28 cellular contexts compared by ENCODE assay signal in genomic region chr15:49934487-49934886, GRCh38.
A peak's percentile ranks its signal among the peaks of the same experiment; 100 is the strongest.
DNase-seq lines count a peak whose midpoint lies in the region; ATAC-seq, FAIRE-seq and TF ChIP-seq lines count a peak whose summit lies in the region.
"Had no signal": no experiment of that assay in that cellular context is flagged by ENCODE, and none has a peak within 500 bp of the region (broad histone marks: within the 10 kb centered on the region; RNA-seq: fewer than 3 reads in every experiment).

No MANE protein-coding gene starts in this region.

- BruUV-seq in IMR-90 (replicated peaks; lab: Mats Ljungman, UMichigan) = no TSS peak
- no TSS peak for BruUV-seq in K562 (replicated peaks; lab: Mats Ljungman, UMichigan)

- H3K27ac ChIP-seq in heart left ventricle (no peak overlapping the region), IMR-90 (ENCODE audit: insufficient read depth, low read length) (no peak overlapping the region), K562 (ENCODE audit: extremely low read depth, low read depth, low read length) (no peak overlapping the region), osteoblast (ENCODE audit: low read depth, low read length) (no peak overlapping the region), lower lobe of right lung (no peak overlapping the region), prostate gland (no peak overlapping the region)
- H3K27ac ChIP-seq: BLaER1 had no signal

- no peak overlapping the region for H2BK15ac ChIP-seq in IMR-90 (ENCODE audit: low read depth, low read length)

- CTCF ChIA-PET in IMR-90 (lab: Yijun Ruan, JAX) = no interaction called here
- CTCF ChIA-PET in K562 (lab: Yijun Ruan, JAX; ENCODE audit: low intra/inter-chr PET ratio) = no interaction called here

- H2AFZ ChIP-seq in IMR-90 (replicated peaks; ENCODE audit: low read length, poor library complexity) = no peak overlapping the region
- no peak overlapping the region for H2AFZ ChIP-seq in K562 (ENCODE audit: low read depth, low read length)
- H2AFZ ChIP-seq in osteoblast (ENCODE audit: low read length) = peak overlapping the region; percentile 21

- no peak overlapping the region for H3K4me2 ChIP-seq in IMR-90 (ENCODE audit: low read depth, low read length)
- no peak overlapping the region for H3K4me2 ChIP-seq in K562 (ENCODE audit: insufficient read depth, low read length)
- no peak overlapping the region for H3K4me2 ChIP-seq in osteoblast (ENCODE audit: insufficient read depth, low read length)
- H3K4me2 ChIP-seq: BLaER1 had no signal

- no peak overlapping the region for H4K5ac ChIP-seq in IMR-90 (ENCODE audit: low read depth, low read length)

- in situ Hi-C loops in IMR-90 (cut with MboI; ENCODE audit: low sequenced_read_pairs) (no loop called here), K562 (cut with MboI) (no loop called here)

- H4K91ac ChIP-seq in IMR-90 (ENCODE audit: insufficient read depth, low read depth, low read length) = no peak overlapping the region

- no peak overlapping the region for H3K4ac ChIP-seq in IMR-90 (ENCODE audit: low read depth, low read length)

- H3K4me1 ChIP-seq in heart left ventricle (peaks cover 0 to 14% (median 0%) of the 10 kb centered on the region in 12 donors), IMR-90 (ENCODE audit: control insufficient read depth, insufficient read depth, low read length) (no peaks in the 10 kb centered on the region), K562 (replicated peaks in 1 of 2; ENCODE audit: control insufficient read depth in 2 of 2, insufficient read depth in 2 of 2, low read length in 2 of 2) (no peaks in the 10 kb centered on the region), osteoblast (ENCODE audit: insufficient read depth, low read length) (no peaks in the 10 kb centered on the region), lower lobe of right lung (no peaks in the 10 kb centered on the region), prostate gland (replicated peaks) (no peaks in the 10 kb centered on the region)
- H3K4me1 ChIP-seq: BE2C, BLaER1 had no signal

- FAIRE-seq in K562 (lab: Jason Lieb, UNC) = no peak
- FAIRE-seq: A204.1, GM12878, GM12892, GM18507 had no signal

- no peak overlapping the region for H2BK5ac ChIP-seq in IMR-90 (ENCODE audit: low read depth, low read length, poor library complexity, severe bottlenecking)

- no peak overlapping the region for H4K8ac ChIP-seq in IMR-90 (ENCODE audit: low read depth in 2 of 2, low read length in 2 of 2)

- no peak for DNase-seq in left ventricle myocardium superior
- no peak for DNase-seq in heart left ventricle
- DNase-seq in IMR-90 = no peak
- DNase-seq in K562 (ENCODE audit: extremely low read depth in 1 of 4, low spot score in 3 of 4) = no peak
- no peak for DNase-seq in osteoblast (ENCODE audit: insufficient read length, low spot score, missing footprints)
- no peak for DNase-seq in lower lobe of right lung
- no peak for DNase-seq in prostate gland (ENCODE audit: low spot score)
- DNase-seq: 8988T; ACHN; BE2C; C1 segment of cervical spinal cord; CD4-positive, alpha-beta memory T cell; CD4-positive, CD25-positive, alpha-beta regulatory T cell; CD8-positive, alpha-beta memory T cell; COR-L47; DMS 273 treated with DMSO at 0.1 percent for 48 hours; DMS153; DMS53; DMS79; DND-41; EL; GDM1 had no signal

- H3K14ac ChIP-seq in IMR-90 (replicated peaks; ENCODE audit: low read depth, low read length) = no peak overlapping the region

- no peak overlapping the region for H3K18ac ChIP-seq in IMR-90 (ENCODE audit: low read depth, low read length)

- dilution Hi-C loops in IMR-90 (cut with HindIII; ENCODE audit: low sequenced_read_pairs, unreplicated experiment) = no loop called here

- TF ChIP-seq POLR2A in heart left ventricle (IDR thresholded peaks at IDR 0.05) (no peak), IMR-90 (IDR thresholded peaks at IDR 0.05; ENCODE audit: low read depth, low read length) (no peak), K562 (conservative IDR thresholded peaks at IDR 0.05) (no peak), prostate gland (IDR thresholded peaks at IDR 0.05) (no peak)

- no peak for TF ChIP-seq RAD21 in IMR-90 (IDR thresholded peaks at IDR 0.05; ENCODE audit: low read length)
- no peak for TF ChIP-seq RAD21 in K562 (CRISPR knock-in tag; conservative IDR thresholded peaks at IDR 0.05 in 1 of 2, IDR thresholded peaks at IDR 0.05 in 1 of 2)

- H2BK20ac ChIP-seq in IMR-90 (ENCODE audit: low read depth, low read length) = no peak overlapping the region

- no peak overlapping the region for H2AK9ac ChIP-seq in IMR-90 (replicated peaks; ENCODE audit: low read depth, low read length, poor library complexity)

- no peaks in the 10 kb centered on the region for H3K79me1 ChIP-seq in IMR-90 (ENCODE audit: low read depth in 1 of 2, low read length in 2 of 2)

- 55 to 61% (median 60%) methylated on average over 2 of the region's 2 CpGs for WGBS in heart left ventricle, 4 donors
- no CpG with 5 or more reads among the region's 2 CpGs for WGBS in IMR-90 (ENCODE audit: extremely low coverage in 2 of 2, insufficient read length in 1 of 2), 2 experiments
- WGBS in K562 (ENCODE audit: insufficient coverage, low coverage, missing lambda C conversion rate) = 18% methylated on average over 2 of the region's 2 CpGs
- WGBS in prostate gland = 91% methylated on average over 2 of the region's 2 CpGs

- no peak overlapping the region for H3K4me3 ChIP-seq in heart left ventricle
- H3K4me3 ChIP-seq in IMR-90 (ENCODE audit: insufficient read depth, low read depth, low read length) = no peak overlapping the region
- H3K4me3 ChIP-seq in K562 = no peak overlapping the region
- no peak overlapping the region for H3K4me3 ChIP-seq in osteoblast (ENCODE audit: insufficient read depth, low read length)
- H3K4me3 ChIP-seq in lower lobe of right lung = no peak overlapping the region
- no peak overlapping the region for H3K4me3 ChIP-seq in prostate gland
- H3K4me3 ChIP-seq: BLaER1, GM12878 had no signal

- H3K79me2 ChIP-seq in K562 (ENCODE audit: control insufficient read depth, insufficient read depth, low read length) (no peaks in the 10 kb centered on the region), osteoblast (ENCODE audit: insufficient read depth, low read length) (no peaks in the 10 kb centered on the region)

- no peak overlapping the region for H3K56ac ChIP-seq in IMR-90 (ENCODE audit: extremely low read depth, insufficient read depth, low read length)

- H3K36me3 ChIP-seq in heart left ventricle = no peaks in the 10 kb centered on the region
- H3K36me3 ChIP-seq in IMR-90 (ENCODE audit: control insufficient read depth, insufficient read depth, low read length) = no peaks in the 10 kb centered on the region
- no peaks in the 10 kb centered on the region for H3K36me3 ChIP-seq in K562 (ENCODE audit: control insufficient read depth, insufficient read depth, low read length)
- no peaks in the 10 kb centered on the region for H3K36me3 ChIP-seq in osteoblast (ENCODE audit: insufficient read depth, low read length)
- H3K36me3 ChIP-seq in lower lobe of right lung = no peaks in the 10 kb centered on the region
- no peaks in the 10 kb centered on the region for H3K36me3 ChIP-seq in prostate gland
- H3K36me3 ChIP-seq: BE2C, BLaER1 had no signal

- no peaks in the 10 kb centered on the region for H3K9me1 ChIP-seq in IMR-90 (ENCODE audit: insufficient read depth, low read length)
- H3K9me1 ChIP-seq in K562 (ENCODE audit: control insufficient read depth, insufficient read depth, low read length) = no peaks in the 10 kb centered on the region

- TF ChIP-seq CTCF in heart left ventricle (IDR thresholded peaks at IDR 0.05) (no peak), IMR-90 (conservative IDR thresholded peaks at IDR 0.05; ENCODE audit: low read depth, low read length) (no peak), K562 (IDR thresholded peaks at IDR 0.05 in 2 of 3, conservative IDR thresholded peaks at IDR 0.05 in 1 of 3; ENCODE audit: insufficient read depth in 2 of 3, low read depth in 1 of 3, low read length in 3 of 3) (no peak), osteoblast (IDR thresholded peaks at IDR 0.05; ENCODE audit: extremely low read depth, low read depth, low read length) (no peak), lower lobe of right lung (IDR thresholded peaks at IDR 0.05) (no peak), prostate gland (IDR thresholded peaks at IDR 0.05) (no peak)

- no peak overlapping the region for H2AK5ac ChIP-seq in IMR-90 (ENCODE audit: low read depth, low read length)

- TF ChIP-seq EP300 in K562 (IDR thresholded peaks at IDR 0.05; ENCODE audit: low read length) = no peak

- intact Hi-C loops in left ventricle myocardium superior (cut with micrococcal nuclease) (no loop called here), heart left ventricle (cut with DNase I) (no loop called here), IMR-90 (cut with micrococcal nuclease) (no loop called here), K562 (cut with micrococcal nuclease) (no loop called here), lower lobe of right lung (cut with DNase I) (no loop called here), prostate gland (cut with DNase I) (no loop called here)

- H3K9ac ChIP-seq in IMR-90 (ENCODE audit: low read depth, low read length) = no peak overlapping the region
- H3K9ac ChIP-seq in K562 (ENCODE audit: insufficient read depth in 1 of 2, low read depth in 2 of 2, low read length in 2 of 2) = no peak overlapping the region
- H3K9ac ChIP-seq: BLaER1 had no signal

- H4K20me1 ChIP-seq in IMR-90 (ENCODE audit: insufficient read depth, low read length) = no peaks in the 10 kb centered on the region
- H4K20me1 ChIP-seq in K562 (replicated peaks; ENCODE audit: control insufficient read depth, insufficient read depth, low read length) = no peaks in the 10 kb centered on the region
- no peaks in the 10 kb centered on the region for H4K20me1 ChIP-seq in osteoblast (ENCODE audit: insufficient read depth, low read length)
- H4K20me1 ChIP-seq: BLaER1 had no signal

- H2BK120ac ChIP-seq in IMR-90 (ENCODE audit: low read depth, low read length) = no peak overlapping the region

- ATAC-seq in left ventricle myocardium superior (peak; percentile 30), heart left ventricle (no peak), IMR-90 (ENCODE audit: low read depth) (no peak), K562 (no peak), HG02870 (IDR thresholded peaks at IDR 0.05; ENCODE audit: unreplicated experiment) (no peak), lower lobe of right lung (no peak)
- ATAC-seq: GM12878 had no signal

- POLR2A ChIA-PET in IMR-90 (lab: Charles Lee; ENCODE audit: unreplicated experiment) = no interaction called here
- POLR2A ChIA-PET in K562 (lab: Yijun Ruan, JAX) = no interaction called here

- H3K27me3 ChIP-seq in heart left ventricle (no peaks in the 10 kb centered on the region), IMR-90 (ENCODE audit: control insufficient read depth, insufficient read depth, low read length) (no peaks in the 10 kb centered on the region), K562 (ENCODE audit: control insufficient read depth in 2 of 2, insufficient read depth in 2 of 2, low read length in 2 of 2) (no peaks in the 10 kb centered on the region), osteoblast (ENCODE audit: insufficient read depth, low read length) (no peaks in the 10 kb centered on the region), lower lobe of right lung (ENCODE audit: low read depth) (no peaks in the 10 kb centered on the region), prostate gland (replicated peaks; ENCODE audit: insufficient read depth) (no peaks in the 10 kb centered on the region)
- H3K27me3 ChIP-seq: BE2C, BLaER1 had no signal

- H3K9me3 ChIP-seq in heart left ventricle (no peaks in the 10 kb centered on the region), IMR-90 (ENCODE audit: control insufficient read depth, insufficient read depth, low read length) (no peaks in the 10 kb centered on the region), K562 (replicated peaks; ENCODE audit: control insufficient read depth, insufficient read depth, low read depth, low read length) (no peaks in the 10 kb centered on the region), osteoblast (ENCODE audit: low read depth, low read length) (no peaks in the 10 kb centered on the region), lower lobe of right lung (no peaks in the 10 kb centered on the region), prostate gland (no peaks in the 10 kb centered on the region)
- H3K9me3 ChIP-seq: BE2C, BLaER1 had no signal

- no peak overlapping the region for H3K23ac ChIP-seq in IMR-90 (ENCODE audit: low read depth, low read length)
